In genomic region chr17:64815832-64816196, GRCh38 we compare ENCODE assay signal across 7 cellular contexts.
DNase-seq lines count a peak whose midpoint lies in the region; ATAC-seq, FAIRE-seq and TF ChIP-seq lines count a peak whose summit lies in the region.
"Not testable (repeated sequence)": the region's sequence is repeated elsewhere in the genome, so short reads cannot be mapped to it uniquely, and the experiment has no call there.

No MANE protein-coding gene starts in this region.

- SMC1A ChIA-PET in GM12878 (lab: Charles Lee; ENCODE audit: uncharacterized antibody, unreplicated experiment), result not testable (repeated sequence)

- H3K4me2 ChIP-seq in PC-9, result peak overlapping the region; percentile 81
- not testable (repeated sequence) for H3K4me2 ChIP-seq in GM12878 (ENCODE audit: control insufficient read depth, insufficient read depth); keratinocyte (ENCODE audit: control insufficient read depth, extremely low read depth, insufficient read depth, low read depth, low read length)

- H3K36me3 Mint-ChIP-seq in HFFc6 (ENCODE audit: low read depth); type B pancreatic cell: not testable (repeated sequence)

- BruUV-seq in PC-9 (replicated peaks; lab: Mats Ljungman, UMichigan), result TSS peak; percentile 90
- not testable (repeated sequence) for BruUV-seq in GM12878 (replicated peaks; lab: Mats Ljungman, UMichigan)

- in situ Hi-C loops in GM12878 (cut with MboI), result not testable (repeated sequence)

- H3K9me3 Mint-ChIP-seq in HFFc6, type B pancreatic cell: not testable (repeated sequence)

- H3F3A ChIP-seq in PC-9 (ENCODE audit: insufficient read depth, low read depth), result peaks cover 22% of the 10 kb centered on the region; the same call in 1 of the 2 replicates

- not testable (repeated sequence) for TF ChIP-seq POLR2A in GM12878 (IDR thresholded peaks at IDR 0.05; ENCODE audit: low read depth, low read length)

- CTCF ChIA-PET in PC-9 (lab: Charles Lee); GM12878 (lab: Yijun Ruan, JAX): not testable (repeated sequence)

- TF ChIP-seq RAD21 in GM12878 (IDR thresholded peaks at IDR 0.05; ENCODE audit: insufficient read depth, low read depth, low read length), result not testable (repeated sequence)

- intact Hi-C loops in PC-9 (cut with micrococcal nuclease; ENCODE audit: unreplicated experiment); GM12878 (cut with micrococcal nuclease; ENCODE audit: unreplicated experiment): not testable (repeated sequence)

- H3K4me3 Mint-ChIP-seq in HFFc6, result not testable (repeated sequence)
- peak overlapping the region; percentile 54 for H3K4me3 Mint-ChIP-seq in type B pancreatic cell

- H3K4me3 ChIP-seq in PC-9, result peak overlapping the region; percentile 29
- H3K4me3 ChIP-seq in GM12878; epithelial cell of esophagus (ENCODE audit: low read length); mucosa of rectum (ENCODE audit: low read length in 2 of 2): not testable (repeated sequence)
- peak overlapping the region in 1 of 3 experiments; percentile 13 for H3K4me3 ChIP-seq in keratinocyte (ENCODE audit: control insufficient read depth in 2 of 3, extremely low read depth in 1 of 3, insufficient read depth in 2 of 3, low read depth in 1 of 3, low read length in 3 of 3)

- H4K20me1 ChIP-seq in PC-9 (ENCODE audit: insufficient read depth); GM12878 (ENCODE audit: control insufficient read depth, insufficient read depth); keratinocyte (ENCODE audit: control insufficient read depth, extremely low read depth, insufficient read depth, low read length): not testable (repeated sequence)

- not testable (repeated sequence) for H2AFZ ChIP-seq in PC-9; GM12878 (ENCODE audit: control insufficient read depth, low read depth, low read length)
- peak overlapping the region; percentile 19 for H2AFZ ChIP-seq in keratinocyte (ENCODE audit: control insufficient read depth, low read length)

- peaks cover 11% of the 10 kb centered on the region for H3K4me1 Mint-ChIP-seq in HFFc6 (ENCODE audit: low read depth)
- H3K4me1 Mint-ChIP-seq in type B pancreatic cell (ENCODE audit: unreplicated experiment), result not testable (repeated sequence)

- H3K27me3 Mint-ChIP-seq in HFFc6 (ENCODE audit: insufficient read depth); type B pancreatic cell: not testable (repeated sequence)

- not testable (repeated sequence) for H3K9me1 ChIP-seq in keratinocyte (ENCODE audit: control insufficient read depth, extremely low read depth, insufficient read depth, low read length)

- not testable (repeated sequence) for H3K9me3 ChIP-seq in PC-9 (ENCODE audit: insufficient read depth, low read depth); GM12878 (replicated peaks; ENCODE audit: control insufficient read depth, insufficient read depth, low read length); keratinocyte (ENCODE audit: control insufficient read depth, low read depth, low read length); mucosa of rectum (ENCODE audit: control insufficient read depth in 2 of 2, low read length in 2 of 2)

- not testable (repeated sequence) for TF ChIP-seq EP300 in GM12878 (IDR thresholded peaks at IDR 0.05; ENCODE audit: borderline replicate concordance in 1 of 2, control insufficient read depth in 1 of 2, low read depth in 2 of 2, low read length in 2 of 2)

- H3K4me1 ChIP-seq in PC-9 (replicated peaks; ENCODE audit: insufficient read depth), result peaks cover 55% of the 10 kb centered on the region
- H3K4me1 ChIP-seq in GM12878 (ENCODE audit: control insufficient read depth, insufficient read depth, low read length); mucosa of rectum (ENCODE audit: control insufficient read depth in 2 of 2, insufficient read depth in 2 of 2, low read length in 2 of 2): not testable (repeated sequence)
- peaks cover 13% of the 10 kb centered on the region for H3K4me1 ChIP-seq in keratinocyte (ENCODE audit: control insufficient read depth, extremely low read depth, insufficient read depth, low read length)

- peak; percentile 23 for DNase-seq in HFFc6
- not testable (repeated sequence) for DNase-seq in PC-9; GM12878 (ENCODE audit: low read depth, low spot score); keratinocyte (ENCODE audit: low read depth, low spot score); type B pancreatic cell (ENCODE audit: extremely low spot score, unreplicated experiment)
- peak; percentile 18 for DNase-seq in epithelial cell of esophagus (ENCODE audit: low read depth)

- POLR2A ChIA-PET in PC-9 (lab: Charles Lee; ENCODE audit: unreplicated experiment), result interaction anchor here (0.7 kb wide), 1 partner anchor 104 kb away, joined by 3 read pairs; the partner anchor contains the start of gene LRRC37A3
- POLR2A ChIA-PET in GM12878 (lab: Charles Lee), result not testable (repeated sequence)

- dilution Hi-C loops in keratinocyte (cut with MboI; ENCODE audit: extremely low pct_ligation_motif_present, low sequenced_read_pairs), result not testable (repeated sequence)

- H3K27ac ChIP-seq in PC-9, result peak overlapping the region; percentile 91
- not testable (repeated sequence) for H3K27ac ChIP-seq in GM12878 (ENCODE audit: control insufficient read depth, insufficient read depth)
- H3K27ac ChIP-seq in keratinocyte (ENCODE audit: control insufficient read depth, insufficient read depth, low read length), result peak overlapping the region; percentile 31
- peak overlapping the region; percentile 42 to 48 for H3K27ac ChIP-seq in mucosa of rectum (ENCODE audit: low read depth in 2 of 2, low read length in 2 of 2)

- 72% methylated on average over 5 of the region's 5 CpGs for WGBS in GM12878 (ENCODE audit: insufficient coverage, insufficient replicate concordance, low lambda C conversion rate, missing lambda C conversion rate)

- H3K27ac Mint-ChIP-seq in HFFc6 (peak overlapping the region; percentile 70), type B pancreatic cell (peak overlapping the region; percentile 94)

- not testable (repeated sequence) for ATAC-seq in GM12878

- not testable (repeated sequence) for H3K9ac ChIP-seq in GM12878 (ENCODE audit: control insufficient read depth, insufficient read depth, low read length); keratinocyte (ENCODE audit: control insufficient read depth, extremely low read depth, insufficient read depth, low read length); mucosa of rectum (ENCODE audit: low read depth in 1 of 2, low read length in 2 of 2)

- H3K36me3 ChIP-seq in PC-9 (ENCODE audit: low read depth); GM12878 (ENCODE audit: control insufficient read depth in 2 of 2, insufficient read depth in 2 of 2, low read length in 1 of 2); keratinocyte (ENCODE audit: control insufficient read depth in 2 of 2, extremely low read depth in 1 of 2, insufficient read depth in 2 of 2, low read length in 2 of 2); mucosa of rectum (ENCODE audit: control insufficient read depth in 2 of 2, insufficient read depth in 2 of 2, low read length in 2 of 2): not testable (repeated sequence)

- H3K9me2 ChIP-seq in PC-9 (ENCODE audit: insufficient read depth), result not testable (repeated sequence)

- RAD21 ChIA-PET in GM12878 (lab: Charles Lee; ENCODE audit: unreplicated experiment), result not testable (repeated sequence)

- 0 out of 2 replicates have a peak, but pooled peaks cover 11% of the 10 kb centered on the region for H3K79me2 ChIP-seq in PC-9 (ENCODE audit: low read depth)
- not testable (repeated sequence) for H3K79me2 ChIP-seq in GM12878 (ENCODE audit: control insufficient read depth, insufficient read depth, low read length); keratinocyte (ENCODE audit: control insufficient read depth, insufficient read depth, low read length)

- H3K27me3 ChIP-seq in PC-9 (ENCODE audit: insufficient read depth, low read depth); GM12878 (replicated peaks in 1 of 2; ENCODE audit: control insufficient read depth in 2 of 2, insufficient read depth in 2 of 2, low read length in 1 of 2); keratinocyte (ENCODE audit: control insufficient read depth, extremely low read depth, insufficient read depth, low read length); mucosa of rectum (ENCODE audit: control insufficient read depth in 2 of 2, insufficient read depth in 2 of 2, low read length in 2 of 2): not testable (repeated sequence)

- TF ChIP-seq CTCF in HFFc6 (IDR thresholded peaks at IDR 0.05); PC-9 (conservative IDR thresholded peaks at IDR 0.05); GM12878 (IDR thresholded peaks at IDR 0.05 in 2 of 3, conservative IDR thresholded peaks at IDR 0.05 in 1 of 3; ENCODE audit: control insufficient read depth in 2 of 3, extremely low read depth in 1 of 3, insufficient read depth in 1 of 3, low read depth in 3 of 3, low read length in 3 of 3); epithelial cell of esophagus (IDR thresholded peaks at IDR 0.05; ENCODE audit: insufficient read depth, low read depth, low read length, missing control alignments); keratinocyte (optimal IDR thresholded peaks at IDR 0.05 in 1 of 3, IDR thresholded peaks at IDR 0.05 in 1 of 3, conservative IDR thresholded peaks at IDR 0.05 in 1 of 3; ENCODE audit: extremely low read depth in 1 of 3, insufficient read depth in 2 of 3, low read length in 3 of 3); type B pancreatic cell (conservative IDR thresholded peaks at IDR 0.05): not testable (repeated sequence)

- FAIRE-seq in GM12878 (lab: Jason Lieb, UNC) (peak; percentile 72), keratinocyte (lab: Jason Lieb, UNC) (peak; percentile 92)
